ENCODE assay signal across 25 cellular contexts in the genomic region with DNA sequence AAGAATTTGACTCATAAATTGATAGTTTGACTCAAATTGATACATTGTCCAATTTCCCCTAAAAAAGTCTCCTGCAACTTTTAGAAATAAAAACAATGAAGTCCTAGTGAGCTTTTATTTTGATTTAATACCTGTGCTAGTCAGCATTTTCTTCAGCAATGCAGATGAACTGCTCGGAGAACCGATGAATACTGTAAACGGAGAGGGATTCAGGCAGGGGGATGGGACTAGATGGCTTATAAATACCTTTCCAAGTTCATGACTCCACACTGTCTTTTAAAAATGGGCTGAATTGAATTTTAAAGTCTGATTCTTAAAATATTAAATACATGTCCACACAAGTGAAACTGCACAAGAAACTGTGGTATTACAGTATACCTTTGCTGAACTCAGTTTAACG.
"Had no signal": no experiment of that assay in that cellular context is flagged by ENCODE, and none has a peak within 500 bp of the region (broad histone marks: within the 10 kb centered on the region; RNA-seq: fewer than 3 reads in every experiment).

No MANE protein-coding gene starts in this region.

- H3K4me3 ChIP-seq: coronary artery, gastrocnemius medialis, lung, mucosa of descending colon, neural progenitor cell, prostate gland, right atrium auricular region, sigmoid colon, spleen, suprapubic skin, transverse colon, upper lobe of right lung, uterus had no signal

- H2AFZ ChIP-seq: neural progenitor cell had no signal

- H3K4me1 Mint-ChIP-seq: memory B cell; naive B cell; stimulated activated naive B cell treated with anti-CD40 and anti-IgM and Interleukin-4, amounts not matched to agents 10 μg/mL and 1 μg/mL and 100 μg/mL, for 72 hours had no signal

- H3K36me3 Mint-ChIP-seq: memory B cell; naive B cell; natural killer cell treated with Interleukin-12 subunit alpha and Interleukin-12 subunit beta and Interleukin-15 and Interleukin-18, amount 100 ng/mL, for 72 hours; stimulated activated naive B cell treated with anti-CD40 and anti-IgM and Interleukin-4, amounts not matched to agents 10 μg/mL and 1 μg/mL and 100 μg/mL, for 72 hours had no signal

- ATAC-seq: esophagus mucosa; gastrocnemius medialis; natural killer cell treated with Interleukin-12 subunit alpha and Interleukin-12 subunit beta and Interleukin-15 and Interleukin-18, amount 100 ng/mL, for 72 hours; stimulated activated naive B cell treated with anti-CD40 and anti-IgM and Interleukin-4, amounts not matched to agents 10 μg/mL and 1 μg/mL and 100 μg/mL, for 72 hours had no signal

- H3K4me1 ChIP-seq: neural progenitor cell, prostate gland, upper lobe of right lung, uterus had no signal

- FAIRE-seq: kidney had no signal

- H3K9ac ChIP-seq: neural progenitor cell had no signal

- H3K9me3 ChIP-seq: gastrocnemius medialis, mucosa of descending colon, prostate gland, right atrium auricular region, sigmoid colon, spleen, suprapubic skin, transverse colon, upper lobe of right lung, uterus had no signal

- H3K9me3 Mint-ChIP-seq: memory B cell; naive B cell; natural killer cell treated with Interleukin-12 subunit alpha and Interleukin-12 subunit beta and Interleukin-15 and Interleukin-18, amount 100 ng/mL, for 72 hours; neural progenitor cell; stimulated activated naive B cell treated with anti-CD40 and anti-IgM and Interleukin-4, amounts not matched to agents 10 μg/mL and 1 μg/mL and 100 μg/mL, for 72 hours; stimulated activated naive CD8-positive, alpha-beta T cell treated with anti-CD3 and anti-CD28 coated beads, Interleukin-15, Interleukin-2, amounts not matched to agents 100 ng/mL and 50 ng/mL, for 24 hours had no signal

- DNase-seq: dermis blood vessel endothelial cell; gastrocnemius medialis; head of caudate nucleus; kidney; mucosa of descending colon; naive B cell; nucleus accumbens; sigmoid colon; spleen; stimulated activated CD4-positive, alpha-beta T cell treated with anti-CD3 and anti-CD28 coated beads, Interleukin-2, amount 100 ng/mL, for 48 hours; stimulated activated naive B cell treated with anti-CD40 and anti-IgM and Interleukin-4, amounts not matched to agents 10 μg/mL and 1 μg/mL and 100 μg/mL, for 72 hours; transverse colon; upper lobe of right lung; uterus had no signal

- H3K27ac Mint-ChIP-seq: memory B cell; naive B cell; natural killer cell treated with Interleukin-12 subunit alpha and Interleukin-12 subunit beta and Interleukin-15 and Interleukin-18, amount 100 ng/mL, for 72 hours; neural progenitor cell; stimulated activated naive B cell treated with anti-CD40 and anti-IgM and Interleukin-4, amounts not matched to agents 10 μg/mL and 1 μg/mL and 100 μg/mL, for 72 hours; stimulated activated naive CD8-positive, alpha-beta T cell treated with anti-CD3 and anti-CD28 coated beads, Interleukin-15, Interleukin-2, amounts not matched to agents 100 ng/mL and 50 ng/mL, for 24 hours had no signal

- H3K4me2 ChIP-seq: neural progenitor cell had no signal

- H3K27me3 ChIP-seq: gastrocnemius medialis, neural progenitor cell, right atrium auricular region, sigmoid colon, spleen, suprapubic skin, transverse colon, upper lobe of right lung, uterus had no signal

- H3K27ac ChIP-seq: coronary artery, epithelial cell of prostate, gastrocnemius medialis, neural progenitor cell, prostate gland, right atrium auricular region, sigmoid colon, suprapubic skin, transverse colon, upper lobe of right lung, uterus had no signal

- H3K36me3 ChIP-seq: neural progenitor cell, prostate gland, right atrium auricular region, sigmoid colon, spleen, suprapubic skin, transverse colon, upper lobe of right lung, uterus had no signal

- H3K27me3 Mint-ChIP-seq: memory B cell; naive B cell; stimulated activated naive B cell treated with anti-CD40 and anti-IgM and Interleukin-4, amounts not matched to agents 10 μg/mL and 1 μg/mL and 100 μg/mL, for 72 hours; stimulated activated naive CD8-positive, alpha-beta T cell treated with anti-CD3 and anti-CD28 coated beads, Interleukin-15, Interleukin-2, amounts not matched to agents 100 ng/mL and 50 ng/mL, for 24 hours had no signal

- H3K4me3 Mint-ChIP-seq: memory B cell; naive B cell; natural killer cell treated with Interleukin-12 subunit alpha and Interleukin-12 subunit beta and Interleukin-15 and Interleukin-18, amount 100 ng/mL, for 72 hours; neural progenitor cell; stimulated activated naive B cell treated with anti-CD40 and anti-IgM and Interleukin-4, amounts not matched to agents 10 μg/mL and 1 μg/mL and 100 μg/mL, for 72 hours; stimulated activated naive CD8-positive, alpha-beta T cell treated with anti-CD3 and anti-CD28 coated beads, Interleukin-15, Interleukin-2, amounts not matched to agents 100 ng/mL and 50 ng/mL, for 24 hours had no signal
